ENCODE assay signal across 13 cellular contexts in the genomic region with DNA sequence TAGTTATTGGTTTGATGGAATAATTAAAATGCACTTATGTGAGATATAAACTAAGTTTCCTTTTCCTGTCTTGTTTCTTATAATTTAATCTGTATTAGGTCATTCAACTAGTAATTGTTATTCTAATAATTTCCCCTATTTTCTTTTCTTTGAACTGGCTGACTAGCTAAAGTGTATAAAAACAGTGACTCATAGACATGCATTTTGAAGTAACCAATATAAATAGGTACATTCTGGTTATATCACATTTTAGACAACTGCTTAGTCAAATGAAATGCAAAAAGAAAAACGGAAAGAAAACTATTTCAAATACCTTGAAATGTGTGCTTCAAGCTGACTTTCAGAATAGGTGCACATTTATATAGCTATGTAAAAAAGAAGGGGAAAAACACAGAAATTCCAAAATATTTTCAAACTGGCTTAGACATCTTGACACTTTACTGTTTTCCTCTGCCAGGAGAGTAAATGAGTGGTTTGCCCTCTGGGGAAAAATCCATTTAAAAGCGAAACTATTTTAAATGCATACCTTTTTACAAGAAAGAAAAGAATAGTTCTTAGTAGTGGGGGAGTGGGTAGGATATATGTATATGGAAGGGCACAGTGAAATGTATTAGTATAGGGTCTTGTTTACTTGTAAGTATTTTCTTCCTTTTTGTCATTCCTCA. TPM values are rescaled to one million over a fixed set of nuclear protein-coding genes. Genes with fewer than 3 reads are reported as not detected.
A peak's percentile ranks its signal among the peaks of the same experiment; 100 is the strongest.
DNase-seq lines count a peak whose midpoint lies in the region; ATAC-seq and TF ChIP-seq lines count a peak whose summit lies in the region.
"Had no signal": no experiment of that assay in that cellular context is flagged by ENCODE, and none has a peak within 500 bp of the region (broad histone marks: within the 10 kb centered on the region; RNA-seq: fewer than 3 reads in every experiment).

No MANE protein-coding gene starts in this region.

- H3K4me1 ChIP-seq in CD8-positive, alpha-beta memory T cell (ENCODE audit: insufficient read depth, low read length), result no peaks in the 10 kb centered on the region
- peaks cover 12% of the 10 kb centered on the region for H3K4me1 ChIP-seq in neural progenitor cell

- H3K27ac ChIP-seq in CD8-positive, alpha-beta memory T cell (ENCODE audit: low read depth, low read length), result no peak overlapping the region
- no peak overlapping the region for H3K27ac ChIP-seq in neural progenitor cell

- H3K4me3 Mint-ChIP-seq in T-helper 1 cell treated with Interleukin-12 subunit alpha and Interleukin-12 subunit beta and Interleukin-4 antibody, amounts not matched to agents 30 μg/mL and 1 μg/mL, for 36 hours, result peak overlapping the region; percentile 1
- peak overlapping the region in 2 of 7 donors; percentile 5 to 15 for H3K4me3 Mint-ChIP-seq in CD8-positive, alpha-beta memory T cell
- no peak overlapping the region for H3K4me3 Mint-ChIP-seq in neural progenitor cell

- H3K9me3 ChIP-seq in CD8-positive, alpha-beta memory T cell (ENCODE audit: low read length), result no peaks in the 10 kb centered on the region
- no peaks in the 10 kb centered on the region for H3K9me3 ChIP-seq in neural progenitor cell (ENCODE audit: low read depth)
- H3K9me3 ChIP-seq: mucosa of descending colon had no signal

- TF ChIP-seq CTCF in astrocyte of the spinal cord (IDR thresholded peaks at IDR 0.05; ENCODE audit: low read depth, low read length) (no peak), neural progenitor cell (IDR thresholded peaks at IDR 0.05) (no peak)

- no peaks in the 10 kb centered on the region for H3K27me3 Mint-ChIP-seq in T-helper 1 cell treated with Interleukin-12 subunit alpha and Interleukin-12 subunit beta and Interleukin-4 antibody, amounts not matched to agents 30 μg/mL and 1 μg/mL, for 36 hours (ENCODE audit: low read depth)
- H3K27me3 Mint-ChIP-seq in CD8-positive, alpha-beta memory T cell, result no peaks in the 10 kb centered on the region
- peaks cover 2% of the 10 kb centered on the region for H3K27me3 Mint-ChIP-seq in neural progenitor cell (ENCODE audit: insufficient read depth, low read depth)

- POLR2A ChIA-PET in CD8-positive, alpha-beta memory T cell (lab: Charles Lee), result no interaction called here

- H3K27ac Mint-ChIP-seq in T-helper 1 cell treated with Interleukin-12 subunit alpha and Interleukin-12 subunit beta and Interleukin-4 antibody, amounts not matched to agents 30 μg/mL and 1 μg/mL, for 36 hours, result no peak overlapping the region
- peak overlapping the region in 1 of 8 donors; percentile 45 for H3K27ac Mint-ChIP-seq in CD8-positive, alpha-beta memory T cell
- H3K27ac Mint-ChIP-seq in neural progenitor cell, result no peak overlapping the region
- H3K27ac Mint-ChIP-seq: T-helper 2 cell treated with Interferon-gamma antibody and Interleukin-4, amounts not matched to agents 5 μg/mL and 100 μg/mL, for 36 hours had no signal

- DNase-seq in T-helper 1 cell, result no peak
- DNase-seq in NCI-H69 (lab: John Stamatoyannopoulos, UW), result peak; percentile 17
- peak; percentile 66 for DNase-seq in astrocyte of the spinal cord (ENCODE audit: low read depth, low spot score)
- peak; percentile 60 for DNase-seq in renal cortical epithelial cell (ENCODE audit: low read depth)
- DNase-seq in CD8-positive, alpha-beta memory T cell, result no peak
- DNase-seq in neural progenitor cell (ENCODE audit: low spot score), result no peak
- DNase-seq: KBM-7, mucosa of descending colon, NCI-H2081 had no signal

- no peaks in the 10 kb centered on the region for H3K79me2 ChIP-seq in neural progenitor cell (ENCODE audit: low read depth)

- H2AFZ ChIP-seq in neural progenitor cell (replicated peaks), result no peak overlapping the region

- H3K4me2 ChIP-seq in neural progenitor cell, result no peak overlapping the region

- H3K4me3 ChIP-seq in astrocyte of the spinal cord (ENCODE audit: low read depth, low read length) (no peak overlapping the region), neural progenitor cell (no peak overlapping the region)
- H3K4me3 ChIP-seq in CD8-positive, alpha-beta memory T cell (ENCODE audit: low read length), result no peak overlapping the region
- H3K4me3 ChIP-seq: mucosa of descending colon had no signal

- no peak overlapping the region for H3K9ac ChIP-seq in neural progenitor cell

- no peaks in the 10 kb centered on the region for H3K9me3 Mint-ChIP-seq in T-helper 1 cell treated with Interleukin-12 subunit alpha and Interleukin-12 subunit beta and Interleukin-4 antibody, amounts not matched to agents 30 μg/mL and 1 μg/mL, for 36 hours
- no peaks in the 10 kb centered on the region for H3K9me3 Mint-ChIP-seq in CD8-positive, alpha-beta memory T cell
- no peaks in the 10 kb centered on the region for H3K9me3 Mint-ChIP-seq in neural progenitor cell
- H3K9me3 Mint-ChIP-seq: T-helper 2 cell treated with Interferon-gamma antibody and Interleukin-4, amounts not matched to agents 5 μg/mL and 100 μg/mL, for 36 hours had no signal

- no peaks in the 10 kb centered on the region for H3K36me3 ChIP-seq in CD8-positive, alpha-beta memory T cell (ENCODE audit: insufficient read depth, low read length)
- H3K36me3 ChIP-seq in neural progenitor cell, result no peaks in the 10 kb centered on the region

- peaks cover 3% of the 10 kb centered on the region for H3K36me3 Mint-ChIP-seq in T-helper 1 cell treated with Interleukin-12 subunit alpha and Interleukin-12 subunit beta and Interleukin-4 antibody, amounts not matched to agents 30 μg/mL and 1 μg/mL, for 36 hours (ENCODE audit: low read depth)
- peaks cover 0 to 2% (median 0%) of the 10 kb centered on the region in 3 donors for H3K36me3 Mint-ChIP-seq in CD8-positive, alpha-beta memory T cell
- H3K36me3 Mint-ChIP-seq in neural progenitor cell, result no peaks in the 10 kb centered on the region

- peaks cover 20% of the 10 kb centered on the region for H3K4me1 Mint-ChIP-seq in T-helper 1 cell treated with Interleukin-12 subunit alpha and Interleukin-12 subunit beta and Interleukin-4 antibody, amounts not matched to agents 30 μg/mL and 1 μg/mL, for 36 hours (ENCODE audit: low read depth)
- peaks cover 3 to 12% (median 8%) of the 10 kb centered on the region in 3 donors for H3K4me1 Mint-ChIP-seq in CD8-positive, alpha-beta memory T cell
- peaks cover 11% of the 10 kb centered on the region for H3K4me1 Mint-ChIP-seq in neural progenitor cell

- H4K20me1 ChIP-seq in neural progenitor cell (ENCODE audit: low read depth), result no peaks in the 10 kb centered on the region

- no peak for ATAC-seq in GM21717 (IDR thresholded peaks at IDR 0.05; ENCODE audit: unreplicated experiment)
- ATAC-seq: mucosa of descending colon had no signal

- in situ Hi-C loops in astrocyte of the spinal cord (cut with HindIII; ENCODE audit: low sequenced_read_pairs), result no loop called here

- CTCF ChIA-PET in CD8-positive, alpha-beta memory T cell (lab: Charles Lee), result no interaction called here

- H3K27me3 ChIP-seq in CD8-positive, alpha-beta memory T cell (ENCODE audit: insufficient read depth, low read length, poor library complexity, severe bottlenecking), result no peaks in the 10 kb centered on the region
- H3K27me3 ChIP-seq in neural progenitor cell, result no peaks in the 10 kb centered on the region

- H3F3A ChIP-seq in neural progenitor cell (ENCODE audit: low read depth), result no peaks in the 10 kb centered on the region

RNA-seq across cellular contexts. Expression of a gene that starts 28.3 kb away (rescaled TPM):
- under 0.01 and 0.35 TPM in 2 replicates for total RNA-seq in renal cortical epithelial cell
- 1 to 10 TPM; 7.9 to 8.5 TPM for total RNA-seq in CD8-positive, alpha-beta memory T cell
- polyA plus RNA-seq in CD8-positive, alpha-beta memory T cell, result 0.85 TPM
- total RNA-seq in neural progenitor cell (ENCODE audit: low replicate concordance), result 0.09 TPM in 1 of 2 replicates, not detected in the other
- total RNA-seq: pulmonary artery endothelial cell had no signal

Comparison
In these comparisons a context has a peak if more than half of its experiments do, and no peak if none do; other contexts are left out.
1. DNase-seq: peak in NCI-H69 (single experiment), astrocyte of the spinal cord (single experiment) and renal cortical epithelial cell (single experiment); none in T-helper 1 cell (0 of 5), CD8-positive, alpha-beta memory T cell (0 of 5) and neural progenitor cell (single experiment).